In genomic region chr9:83633260-83633659, GRCh38 we compare ENCODE assay signal across 1 cellular context.
TF ChIP-seq lines count a peak whose summit lies in the region.

No MANE protein-coding gene starts in this region.

TF ChIP-seq in K562, 482 proteins besides CTCF, POLR2A, EP300 and RAD21:
- TF ChIP-seq ZNF436 (CRISPR knock-in tag; IDR thresholded peaks at IDR 0.05) (no peak), ZBTB9 (CRISPR knock-in tag; IDR thresholded peaks at IDR 0.05) (no peak), CBFA2T3 (IDR thresholded peaks at IDR 0.05) (peak; percentile 46), KDM2B (CRISPR knock-in tag; IDR thresholded peaks at IDR 0.05) (no peak), ZNF134 (CRISPR knock-in tag; conservative IDR thresholded peaks at IDR 0.05) (no peak)
